1 cellular context compared by ENCODE assay signal in genomic region chr13:46374710-46375109, GRCh38.
TF ChIP-seq lines count a peak whose summit lies in the region.

No MANE protein-coding gene starts in this region.

TF ChIP-seq in K562, 482 proteins besides CTCF, POLR2A, EP300 and RAD21 (continued from another document):
- TF ChIP-seq TFE3 (CRISPR knock-in tag; IDR thresholded peaks at IDR 0.05): no peak
- peak in 1 of 2 experiments; percentile 78; a peak in 2 of 4 replicates for TF ChIP-seq ETV6 (IDR thresholded peaks at IDR 0.05; ENCODE audit: borderline replicate concordance in 1 of 2, low read depth in 2 of 2, low read length in 1 of 2)
- no peak for TF ChIP-seq ETV6 (CRISPR knock-in tag; IDR thresholded peaks at IDR 0.05; ENCODE audit: borderline replicate concordance)
- TF ChIP-seq MLLT1 (IDR thresholded peaks at IDR 0.05): no peak
- no peak for TF ChIP-seq ZNF449 (CRISPR knock-in tag; IDR thresholded peaks at IDR 0.05)
- TF ChIP-seq EP400 (IDR thresholded peaks at IDR 0.05): no peak
- TF ChIP-seq HDAC2 (IDR thresholded peaks at IDR 0.05): 0 out of 2 replicates have a peak, but pooled peaks have one; percentile 29
- peak; percentile 91 for TF ChIP-seq MEIS2 (IDR thresholded peaks at IDR 0.05; ENCODE audit: partially characterized antibody)
- TF ChIP-seq SMARCE1 (IDR thresholded peaks at IDR 0.05): peak; percentile 20; the same call in 1 of the 2 replicates
- peak; percentile 19; the same call in 1 of the 2 replicates for TF ChIP-seq ETV1 (tag; conservative IDR thresholded peaks at IDR 0.05; ENCODE audit: low read depth)
- TF ChIP-seq TCF7L2 (IDR thresholded peaks at IDR 0.05; ENCODE audit: low read depth, low read length): no peak
- peak; percentile 40; the same call in 1 of the 2 replicates for TF ChIP-seq JUND (IDR thresholded peaks at IDR 0.05; ENCODE audit: borderline replicate concordance, low read depth, low read length)
- TF ChIP-seq JUND (tag; IDR thresholded peaks at IDR 0.05; ENCODE audit: borderline replicate concordance, low read depth, low read length): peak; percentile 41; the same call in 1 of the 3 replicates
- peak; percentile 75 for TF ChIP-seq TEAD4 (IDR thresholded peaks at IDR 0.05; ENCODE audit: low read length)
- TF ChIP-seq TEAD4 (CRISPR knock-in tag; IDR thresholded peaks at IDR 0.05; ENCODE audit: borderline replicate concordance): no peak
- TF ChIP-seq RAD51 (IDR thresholded peaks at IDR 0.05; ENCODE audit: borderline replicate concordance, low read depth): no peak
- no peak for TF ChIP-seq CEBPG (CRISPR knock-in tag; IDR thresholded peaks at IDR 0.05)
- TF ChIP-seq CEBPG (tag; conservative IDR thresholded peaks at IDR 0.05 in 1 of 2, IDR thresholded peaks at IDR 0.05 in 1 of 2): peak in 1 of 2 experiments; percentile 77; a peak in 2 of 4 replicates
- no peak for TF ChIP-seq SLC30A9 (CRISPR knock-in tag; IDR thresholded peaks at IDR 0.05)
- TF ChIP-seq THRB (CRISPR knock-in tag; conservative IDR thresholded peaks at IDR 0.05): no peak
- TF ChIP-seq ZNF175 (CRISPR knock-in tag; IDR thresholded peaks at IDR 0.05; ENCODE audit: low read depth): no peak
